Comparison of ENCODE assay signal across 16 cellular contexts in genomic region chr10:112491144-112491543, GRCh38. TPM values are rescaled to one million over a fixed set of nuclear protein-coding genes. Genes with fewer than 3 reads are reported as not detected.
DNase-seq lines count a peak whose midpoint lies in the region; ATAC-seq and TF ChIP-seq lines count a peak whose summit lies in the region.
"Had no signal": no experiment of that assay in that cellular context is flagged by ENCODE, and none has a peak within 500 bp of the region (broad histone marks: within the 10 kb centered on the region; RNA-seq: fewer than 3 reads in every experiment).

No MANE protein-coding gene starts in this region.

- DNase-seq in EH (ENCODE audit: low read depth) (peak; percentile 55), LoVo (ENCODE audit: low spot score) (peak; percentile 44), choroid plexus epithelial cell (ENCODE audit: low read depth) (peak; percentile 48), lung microvascular endothelial cell (ENCODE audit: low read depth in 2 of 2) (peak; percentile 10 to 12), AML-193 (lab: John Stamatoyannopoulos, UW) (no peak), NCI-H345 (lab: John Stamatoyannopoulos, UW) (no peak), BE2C (no peak)
- DNase-seq: activated naive CD4-positive, alpha-beta T cell; immature natural killer cell; MV-4-11; naive thymus-derived CD4-positive, alpha-beta T cell; stimulated activated CD8-positive, alpha-beta memory T cell treated with anti-CD3 and anti-CD28 coated beads, Interleukin-4, amount 100 ng/mL, for 48 hours had no signal

- no peak for TF ChIP-seq CTCF in choroid plexus epithelial cell (conservative IDR thresholded peaks at IDR 0.05; ENCODE audit: low read depth, low read length)
- TF ChIP-seq CTCF in BE2C (IDR thresholded peaks at IDR 0.05; ENCODE audit: low read depth, low read length) = no peak

- H3K9me3 ChIP-seq in BE2C = no peaks in the 10 kb centered on the region
- H3K9me3 ChIP-seq: lower lobe of right lung, prostate gland, suprapubic skin had no signal

- H3K36me3 ChIP-seq in BE2C = no peaks in the 10 kb centered on the region
- H3K36me3 ChIP-seq: lower lobe of right lung, prostate gland, suprapubic skin had no signal

- peaks cover 10% of the 10 kb centered on the region for H3K4me1 ChIP-seq in BE2C
- H3K4me1 ChIP-seq: prostate gland had no signal

- H3K4me3 ChIP-seq in choroid plexus epithelial cell (ENCODE audit: low read depth, low read length) = no peak overlapping the region
- no peak overlapping the region for H3K4me3 ChIP-seq in BE2C (ENCODE audit: low read depth, low read length)
- H3K4me3 ChIP-seq: lower lobe of right lung, prostate gland, suprapubic skin had no signal

- H3K27me3 ChIP-seq in BE2C = no peaks in the 10 kb centered on the region
- H3K27me3 ChIP-seq: suprapubic skin had no signal

- no peak for ATAC-seq in GM18868 (IDR thresholded peaks at IDR 0.05; ENCODE audit: unreplicated experiment)
- ATAC-seq: naive thymus-derived CD4-positive, alpha-beta T cell had no signal

RNA-seq across cellular contexts. Expression of gene VTI1A, which starts 44.1 kb away (rescaled TPM):
- 11.6 and 18.8 TPM in 2 replicates for total RNA-seq in lung microvascular endothelial cell
- polyA plus RNA-seq in BE2C (2012; ENCODE audit: insufficient read depth, insufficient read length, low read depth) = 8.2 TPM

RNA-seq across cellular contexts. Expression of gene ZDHHC6, which starts 44.4 kb away (rescaled TPM):
- total RNA-seq in lung microvascular endothelial cell = 15.9 and 21.6 TPM in 2 replicates
- polyA plus RNA-seq in BE2C (2012; ENCODE audit: insufficient read depth, insufficient read length, low read depth) = 33.1 TPM

Comparison
In these comparisons a context has a peak if more than half of its experiments do, and no peak if none do; other contexts are left out.
1. DNase-seq: peak in EH (single experiment), LoVo (single experiment), choroid plexus epithelial cell (single experiment) and lung microvascular endothelial cell (2 of 2); none in AML-193 (0 of 2), NCI-H345 (single experiment) and BE2C (single experiment).